Comparison of ENCODE assay signal across 11 cellular contexts in genomic region chr9:127796899-127797370, GRCh38. TPM values are rescaled to one million over a fixed set of nuclear protein-coding genes. Genes with fewer than 3 reads are reported as not detected.
A peak's percentile ranks its signal among the peaks of the same experiment; 100 is the strongest.
DNase-seq lines count a peak whose midpoint lies in the region; ATAC-seq and TF ChIP-seq lines count a peak whose summit lies in the region.
"Had no signal": no experiment of that assay in that cellular context is flagged by ENCODE, and none has a peak within 500 bp of the region (broad histone marks: within the 10 kb centered on the region; RNA-seq: fewer than 3 reads in every experiment).

No MANE protein-coding gene starts in this region.

- H3K4me1 Mint-ChIP-seq in activated naive CD8-positive, alpha-beta T cell treated with anti-CD3 and anti-CD28 coated beads, Interleukin-2, amount 10 ng/mL, durations not matched to agents 7 days and 5 days = peaks cover 27% of the 10 kb centered on the region
- H3K4me1 Mint-ChIP-seq in neural crest cell = peaks cover 8% of the 10 kb centered on the region

- H3K36me3 Mint-ChIP-seq in activated naive CD8-positive, alpha-beta T cell treated with anti-CD3 and anti-CD28 coated beads, Interleukin-2, amount 10 ng/mL, durations not matched to agents 7 days and 5 days = peaks cover 3% of the 10 kb centered on the region
- H3K36me3 Mint-ChIP-seq in neural crest cell (ENCODE audit: low read depth) = peaks cover 3% of the 10 kb centered on the region

- peak overlapping the region; percentile 73 for H3K27ac Mint-ChIP-seq in activated naive CD8-positive, alpha-beta T cell treated with anti-CD3 and anti-CD28 coated beads, Interleukin-2, amount 10 ng/mL, durations not matched to agents 7 days and 5 days
- H3K27ac Mint-ChIP-seq in neural crest cell (ENCODE audit: unreplicated experiment) = no peak overlapping the region

- POLR2A ChIA-PET in activated naive CD8-positive, alpha-beta T cell treated with anti-CD3 and anti-CD28 coated beads, Interleukin-2, amount 10 ng/mL, durations not matched to agents 7 days and 5 days (lab: Charles Lee) = interaction anchor here (0.6 to 1.7 kb wide), 15 partner anchors 9 to 261 kb away, joined by 3 to 14 read pairs (median 4); partner anchors contain the start of genes CDK9 and ENG

- peak overlapping the region; percentile 69 for H3K4me3 Mint-ChIP-seq in activated naive CD8-positive, alpha-beta T cell treated with anti-CD3 and anti-CD28 coated beads, Interleukin-2, amount 10 ng/mL, durations not matched to agents 7 days and 5 days
- peak overlapping the region; percentile 28 for H3K4me3 Mint-ChIP-seq in neural crest cell

- H3K27me3 Mint-ChIP-seq in activated naive CD8-positive, alpha-beta T cell treated with anti-CD3 and anti-CD28 coated beads, Interleukin-2, amount 10 ng/mL, durations not matched to agents 7 days and 5 days = no peaks in the 10 kb centered on the region
- H3K27me3 Mint-ChIP-seq in neural crest cell (ENCODE audit: low read depth) = no peaks in the 10 kb centered on the region
- H3K27me3 Mint-ChIP-seq: progenitor cell of endocrine pancreas had no signal

- DNase-seq in EH (ENCODE audit: low read depth) (peak; percentile 54), Kasumi-1 (lab: John Stamatoyannopoulos, UW) (peak; percentile 46 to 50), neural crest cell (ENCODE audit: low read depth, low spot score) (no peak), DMS153 treated with DMSO at 0.1 percent for 48 hours (lab: John Stamatoyannopoulos, UW; ENCODE audit: unreplicated experiment) (no peak), GOT3 (lab: John Stamatoyannopoulos, UW) (no peak), SW 1271 (lab: John Stamatoyannopoulos, UW) (no peak)
- DNase-seq in activated naive CD8-positive, alpha-beta T cell treated with anti-CD3 and anti-CD28 coated beads, Interleukin-2, amount 10 ng/mL, durations not matched to agents 7 days and 5 days = no peak
- DNase-seq: amniotic stem cell, substantia nigra had no signal

- peak; percentile 51 for ATAC-seq in activated naive CD8-positive, alpha-beta T cell treated with anti-CD3 and anti-CD28 coated beads, Interleukin-2, amount 10 ng/mL, durations not matched to agents 7 days and 5 days (ENCODE audit: low read depth)
- ATAC-seq in HG03159 (IDR thresholded peaks at IDR 0.05; ENCODE audit: unreplicated experiment) = no peak

- H3K9me3 Mint-ChIP-seq in activated naive CD8-positive, alpha-beta T cell treated with anti-CD3 and anti-CD28 coated beads, Interleukin-2, amount 10 ng/mL, durations not matched to agents 7 days and 5 days = no peaks in the 10 kb centered on the region
- no peaks in the 10 kb centered on the region for H3K9me3 Mint-ChIP-seq in neural crest cell

- TF ChIP-seq CTCF in neural crest cell (conservative IDR thresholded peaks at IDR 0.05) = no peak

RNA-seq across cellular contexts. Expression of gene FPGS, which starts 5.7 kb away (rescaled TPM):
- 100 to 1,000 TPM; 108 to 109 TPM for total RNA-seq in activated naive CD8-positive, alpha-beta T cell treated with anti-CD3 and anti-CD28 coated beads, Interleukin-2, amount 10 ng/mL, durations not matched to agents 7 days and 5 days
- 64.6 and 69.9 TPM in 2 replicates for total RNA-seq in neural crest cell

RNA-seq across cellular contexts. Expression of gene CDK9, which starts 11.1 kb away (rescaled TPM):
- 100 to 1,000 TPM; 134 to 136 TPM for total RNA-seq in activated naive CD8-positive, alpha-beta T cell treated with anti-CD3 and anti-CD28 coated beads, Interleukin-2, amount 10 ng/mL, durations not matched to agents 7 days and 5 days
- total RNA-seq in neural crest cell = 77.0 and 84.8 TPM in 2 replicates

RNA-seq across cellular contexts. Expression of gene SH2D3C, which starts 18.5 kb away (rescaled TPM):
- total RNA-seq in activated naive CD8-positive, alpha-beta T cell treated with anti-CD3 and anti-CD28 coated beads, Interleukin-2, amount 10 ng/mL, durations not matched to agents 7 days and 5 days = 10 to 100 TPM; 64.6 to 67.1 TPM
- 6.0 and 7.2 TPM in 2 replicates for total RNA-seq in neural crest cell

RNA-seq across cellular contexts. Expression of gene ENG, which starts 57.5 kb away (rescaled TPM):
- total RNA-seq in activated naive CD8-positive, alpha-beta T cell treated with anti-CD3 and anti-CD28 coated beads, Interleukin-2, amount 10 ng/mL, durations not matched to agents 7 days and 5 days = 10 to 100 TPM; 19.7 to 20.1 TPM
- 2.6 and 3.3 TPM in 2 replicates for total RNA-seq in neural crest cell

Comparison
In these comparisons a context has a peak if more than half of its experiments do, and no peak if none do; other contexts are left out.
1. DNase-seq: peak in EH (single experiment) and Kasumi-1 (2 of 2); none in activated naive CD8-positive, alpha-beta T cell treated with anti-CD3 and anti-CD28 coated beads, Interleukin-2, amount 10 ng/mL, durations not matched to agents 7 days and 5 days (single experiment), neural crest cell (single experiment), DMS153 treated with DMSO at 0.1 percent for 48 hours (single experiment), GOT3 (single experiment) and SW 1271 (0 of 2).